1 cellular context compared by ENCODE assay signal in the genomic region with DNA sequence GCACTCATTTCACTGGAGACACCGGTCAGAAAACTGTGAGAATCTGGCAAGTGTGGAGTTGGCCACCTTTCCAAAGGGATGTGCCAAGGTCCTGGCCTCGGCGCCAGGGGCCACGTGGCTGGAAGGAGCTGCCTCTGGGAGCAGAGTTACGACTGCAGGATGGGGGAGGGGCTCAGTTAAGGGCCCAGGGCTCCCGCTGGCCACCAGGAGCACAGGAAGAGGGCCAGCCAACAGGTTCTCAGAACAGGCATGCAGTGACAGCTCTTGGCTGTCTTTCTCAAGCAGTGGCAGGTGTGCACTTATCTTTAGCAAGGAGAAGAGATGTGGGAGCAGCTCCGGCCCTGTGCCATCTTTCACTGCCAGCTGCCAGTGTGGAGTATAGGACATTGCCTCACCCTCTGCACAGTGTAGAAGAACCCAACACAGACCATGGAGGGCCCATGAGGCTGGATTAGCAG.
TF ChIP-seq lines count a peak whose summit lies in the region.

No MANE protein-coding gene starts in this region.

TF ChIP-seq in GM23338, 12 proteins besides CTCF, POLR2A, EP300 and RAD21 (continued from another document):
- TF ChIP-seq, protein P1, sequence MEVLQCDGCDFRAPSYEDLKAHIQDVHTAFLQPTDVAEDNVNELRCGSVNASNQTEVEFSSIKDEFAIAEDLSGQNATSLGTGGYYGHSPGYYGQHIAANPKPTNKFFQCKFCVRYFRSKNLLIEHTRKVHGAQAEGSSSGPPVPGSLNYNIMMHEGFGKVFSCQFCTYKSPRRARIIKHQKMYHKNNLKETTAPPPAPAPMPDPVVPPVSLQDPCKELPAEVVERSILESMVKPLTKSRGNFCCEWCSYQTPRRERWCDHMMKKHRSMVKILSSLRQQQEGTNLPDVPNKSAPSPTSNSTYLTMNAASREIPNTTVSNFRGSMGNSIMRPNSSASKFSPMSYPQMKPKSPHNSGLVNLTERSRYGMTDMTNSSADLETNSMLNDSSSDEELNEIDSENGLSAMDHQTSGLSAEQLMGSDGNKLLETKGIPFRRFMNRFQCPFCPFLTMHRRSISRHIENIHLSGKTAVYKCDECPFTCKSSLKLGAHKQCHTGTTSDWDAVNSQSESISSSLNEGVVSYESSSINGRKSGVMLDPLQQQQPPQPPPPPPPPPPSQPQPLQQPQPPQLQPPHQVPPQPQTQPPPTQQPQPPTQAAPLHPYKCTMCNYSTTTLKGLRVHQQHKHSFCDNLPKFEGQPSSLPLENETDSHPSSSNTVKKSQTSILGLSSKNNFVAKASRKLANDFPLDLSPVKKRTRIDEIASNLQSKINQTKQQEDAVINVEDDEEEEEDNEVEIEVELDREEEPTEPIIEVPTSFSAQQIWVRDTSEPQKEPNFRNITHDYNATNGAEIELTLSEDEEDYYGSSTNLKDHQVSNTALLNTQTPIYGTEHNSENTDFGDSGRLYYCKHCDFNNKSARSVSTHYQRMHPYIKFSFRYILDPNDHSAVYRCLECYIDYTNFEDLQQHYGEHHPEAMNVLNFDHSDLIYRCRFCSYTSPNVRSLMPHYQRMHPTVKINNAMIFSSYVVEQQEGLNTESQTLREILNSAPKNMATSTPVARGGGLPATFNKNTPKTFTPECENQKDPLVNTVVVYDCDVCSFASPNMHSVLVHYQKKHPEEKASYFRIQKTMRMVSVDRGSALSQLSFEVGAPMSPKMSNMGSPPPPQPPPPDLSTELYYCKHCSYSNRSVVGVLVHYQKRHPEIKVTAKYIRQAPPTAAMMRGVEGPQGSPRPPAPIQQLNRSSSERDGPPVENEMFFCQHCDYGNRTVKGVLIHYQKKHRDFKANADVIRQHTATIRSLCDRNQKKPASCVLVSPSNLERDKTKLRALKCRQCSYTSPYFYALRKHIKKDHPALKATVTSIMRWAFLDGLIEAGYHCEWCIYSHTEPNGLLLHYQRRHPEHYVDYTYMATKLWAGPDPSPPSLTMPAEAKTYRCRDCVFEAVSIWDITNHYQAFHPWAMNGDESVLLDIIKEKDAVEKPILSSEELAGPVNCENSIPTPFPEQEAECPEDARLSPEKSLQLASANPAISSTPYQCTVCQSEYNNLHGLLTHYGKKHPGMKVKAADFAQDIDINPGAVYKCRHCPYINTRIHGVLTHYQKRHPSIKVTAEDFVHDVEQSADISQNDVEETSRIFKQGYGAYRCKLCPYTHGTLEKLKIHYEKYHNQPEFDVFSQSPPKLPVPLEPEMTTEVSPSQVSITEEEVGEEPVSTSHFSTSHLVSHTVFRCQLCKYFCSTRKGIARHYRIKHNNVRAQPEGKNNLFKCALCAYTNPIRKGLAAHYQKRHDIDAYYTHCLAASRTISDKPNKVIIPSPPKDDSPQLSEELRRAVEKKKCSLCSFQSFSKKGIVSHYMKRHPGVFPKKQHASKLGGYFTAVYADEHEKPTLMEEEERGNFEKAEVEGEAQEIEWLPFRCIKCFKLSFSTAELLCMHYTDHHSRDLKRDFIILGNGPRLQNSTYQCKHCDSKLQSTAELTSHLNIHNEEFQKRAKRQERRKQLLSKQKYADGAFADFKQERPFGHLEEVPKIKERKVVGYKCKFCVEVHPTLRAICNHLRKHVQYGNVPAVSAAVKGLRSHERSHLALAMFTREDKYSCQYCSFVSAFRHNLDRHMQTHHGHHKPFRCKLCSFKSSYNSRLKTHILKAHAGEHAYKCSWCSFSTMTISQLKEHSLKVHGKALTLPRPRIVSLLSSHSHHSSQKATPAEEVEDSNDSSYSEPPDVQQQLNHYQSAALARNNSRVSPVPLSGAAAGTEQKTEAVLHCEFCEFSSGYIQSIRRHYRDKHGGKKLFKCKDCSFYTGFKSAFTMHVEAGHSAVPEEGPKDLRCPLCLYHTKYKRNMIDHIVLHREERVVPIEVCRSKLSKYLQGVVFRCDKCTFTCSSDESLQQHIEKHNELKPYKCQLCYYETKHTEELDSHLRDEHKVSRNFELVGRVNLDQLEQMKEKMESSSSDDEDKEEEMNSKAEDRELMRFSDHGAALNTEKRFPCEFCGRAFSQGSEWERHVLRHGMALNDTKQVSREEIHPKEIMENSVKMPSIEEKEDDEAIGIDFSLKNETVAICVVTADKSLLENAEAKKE (CRISPR knock-in tag; IDR thresholded peaks at IDR 0.05): no peak
- TF ChIP-seq JUNB (IDR thresholded peaks at IDR 0.05; ENCODE audit: unreplicated experiment) (no peak), CREB1 (CRISPR knock-in tag; IDR thresholded peaks at IDR 0.05; ENCODE audit: low read depth) (no peak), EZH2phosphoT487 (IDR thresholded peaks at IDR 0.05; ENCODE audit: unreplicated experiment) (no peak)
